Comparison of ENCODE assay signal across 14 cellular contexts in the genomic region with DNA sequence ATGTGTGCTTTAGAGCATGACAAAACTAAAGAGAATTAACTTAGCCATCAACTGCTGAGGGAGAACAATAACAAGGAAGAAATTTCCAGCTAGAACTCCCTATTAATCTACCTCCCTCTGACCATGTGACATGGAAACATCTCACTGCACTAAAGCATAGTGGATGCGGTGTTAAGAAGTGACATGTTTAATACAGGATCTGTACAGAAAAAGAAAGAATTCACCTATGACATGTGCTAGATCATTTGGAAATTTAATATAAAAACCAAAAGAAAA.
"Had no signal": no experiment of that assay in that cellular context is flagged by ENCODE, and none has a peak within 500 bp of the region (broad histone marks: within the 10 kb centered on the region; RNA-seq: fewer than 3 reads in every experiment).

No MANE protein-coding gene starts in this region.

- H2AFZ ChIP-seq: hepatocyte had no signal

- H3K4me1 ChIP-seq: gastroesophageal sphincter, lower lobe of right lung had no signal

- H3K27me3 ChIP-seq: brain microvascular endothelial cell, gastroesophageal sphincter, hepatocyte had no signal

- H3K36me3 ChIP-seq: brain microvascular endothelial cell, gastroesophageal sphincter, lower lobe of right lung had no signal

- DNase-seq: activated effector memory CD4-positive, alpha-beta T cell treated with anti-CD3 and anti-CD28 coated beads, Interleukin-2, amount 50 U/mL, for 16 hours; activated T-cell treated with anti-CD3 and anti-CD28 coated beads, Interleukin-2, amount 50 U/mL, for 4 hours; amniotic stem cell; brain microvascular endothelial cell; effector memory CD4-positive, alpha-beta T cell; lower lobe of right lung; naive B cell; stimulated activated CD4-positive, alpha-beta T cell treated with anti-CD3 and anti-CD28 coated beads, Interleukin-12 subunit alpha, Interleukin-12 subunit beta, amount 100 ng/mL, for 4 hours; stimulated activated naive CD4-positive, alpha-beta T cell; substantia nigra; trophoblast cell had no signal

- ATAC-seq: activated naive CD4-positive, alpha-beta T cell treated with anti-CD3 and anti-CD28 coated beads, Interleukin-2, amount 50 U/mL, for 72 hours; activated T-cell treated with anti-CD3 and anti-CD28 coated beads, Interleukin-2, amount 50 U/mL, for 4 hours; gastroesophageal sphincter; lower lobe of right lung had no signal

- H3K4me3 ChIP-seq: gastroesophageal sphincter, hepatocyte, lower lobe of right lung had no signal

- H3K9me3 ChIP-seq: gastroesophageal sphincter, lower lobe of right lung had no signal
